In the genomic region with DNA sequence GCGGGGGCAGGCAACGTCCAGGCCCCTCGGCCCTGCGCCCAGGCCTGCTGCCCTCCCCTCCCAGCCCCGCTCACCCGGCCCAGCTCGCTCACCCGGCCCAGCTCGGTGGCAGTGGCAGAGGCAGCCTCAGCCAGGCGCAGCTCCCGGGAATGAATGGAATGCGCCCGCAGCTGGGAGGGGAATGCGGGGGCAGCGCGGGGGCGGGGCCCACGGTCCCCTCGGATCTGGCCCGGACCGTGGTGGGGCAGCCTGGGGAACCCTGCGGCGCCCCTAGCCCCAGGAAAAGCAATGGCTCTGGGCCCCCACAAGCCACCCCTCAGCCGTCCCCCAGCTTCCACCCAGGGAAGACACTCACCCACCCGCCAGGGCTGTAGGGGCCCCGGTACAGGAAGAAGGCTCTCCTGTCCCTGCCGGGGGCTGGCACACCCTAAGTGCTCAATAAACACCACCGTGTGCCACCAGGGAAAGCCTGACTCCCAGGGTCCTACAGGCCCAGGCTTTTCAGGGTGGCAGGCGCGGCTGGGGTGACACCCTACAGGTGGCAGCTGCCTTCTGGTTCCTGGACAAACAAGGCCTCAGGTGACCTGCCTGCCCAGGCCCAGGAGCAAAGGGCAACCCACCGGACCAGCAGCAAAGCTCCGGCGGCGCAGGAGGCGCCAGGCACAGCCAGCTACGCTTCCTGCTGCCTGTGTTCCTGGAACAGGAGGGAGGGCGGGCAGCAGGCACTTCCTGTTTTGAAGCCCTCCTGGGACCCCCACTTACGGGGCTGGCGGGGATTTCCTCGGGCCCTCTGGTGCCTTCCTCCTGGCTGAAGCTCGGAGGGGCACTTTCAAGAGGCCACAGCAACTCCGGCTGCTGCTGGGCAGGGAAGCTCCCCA, we compare ENCODE assay signal across 8 cellular contexts. TPM values are rescaled to one million over a fixed set of nuclear protein-coding genes. Genes with fewer than 3 reads are reported as not detected.
DNase-seq lines count a peak whose midpoint lies in the region; ATAC-seq and TF ChIP-seq lines count a peak whose summit lies in the region.

No MANE protein-coding gene starts in this region.

- H3K27me3 ChIP-seq in right lobe of liver = no peaks in the 10 kb centered on the region
- H3K27me3 ChIP-seq in upper lobe of right lung = no peaks in the 10 kb centered on the region

- 0% methylated on average over 5 of the region's 42 CpGs for WGBS in right lobe of liver (ENCODE audit: insufficient coverage, low coverage, low lambda C conversion rate, missing lambda C conversion rate)

- no peak for TF ChIP-seq CTCF in AG10803 (conservative IDR thresholded peaks at IDR 0.05; ENCODE audit: low read length)
- peak in 1 of 4 donors; percentile 16 for TF ChIP-seq CTCF in right lobe of liver (IDR thresholded peaks at IDR 0.05)
- no peak for TF ChIP-seq CTCF in upper lobe of right lung (IDR thresholded peaks at IDR 0.05)

- ATAC-seq in right lobe of liver (peak; percentile 79 to 85 (median 82)), upper lobe of right lung (peak; percentile 85), HG02588 (IDR thresholded peaks at IDR 0.05; ENCODE audit: unreplicated experiment) (no peak)

- TF ChIP-seq POLR2A in right lobe of liver (IDR thresholded peaks at IDR 0.05) = peak; percentile 70

- DNase-seq in AG10803 (ENCODE audit: low read depth) (peak; percentile 85), LHCN-M2 (ENCODE audit: low read depth) (peak; percentile 74), cortex of kidney (lab: John Stamatoyannopoulos, UW) (peak; percentile 63), right lobe of liver (peak; percentile 89 to 95 (median 93)), upper lobe of right lung (peak; percentile 92), A172 (ENCODE audit: low spot score) (no peak), NCI-H510A (lab: John Stamatoyannopoulos, UW) (no peak)

- H3K27ac ChIP-seq in right lobe of liver (peak overlapping the region; percentile 66 to 77 (median 76)), upper lobe of right lung (peak overlapping the region; percentile 91)

- H3K9me3 ChIP-seq in right lobe of liver (no peaks in the 10 kb centered on the region), upper lobe of right lung (no peaks in the 10 kb centered on the region)

- H3K4me3 ChIP-seq in AG10803 (ENCODE audit: low read length) = peak overlapping the region; percentile 49
- H3K4me3 ChIP-seq in right lobe of liver = peak overlapping the region; percentile 39 to 49 (median 46)
- H3K4me3 ChIP-seq in upper lobe of right lung = peak overlapping the region; percentile 39

- H3K4me1 ChIP-seq in right lobe of liver (peaks cover 0 to 67% (median 33%) of the 10 kb centered on the region in 4 donors), upper lobe of right lung (peaks cover 69% of the 10 kb centered on the region)

- H3K36me3 ChIP-seq in right lobe of liver = peaks cover 2 to 17% (median 13%) of the 10 kb centered on the region in 4 donors
- peaks cover 23% of the 10 kb centered on the region for H3K36me3 ChIP-seq in upper lobe of right lung

- intact Hi-C loops in right lobe of liver (cut with DNase I) = no loop called here
- intact Hi-C loops in upper lobe of right lung (cut with DNase I) = no loop called here

RNA-seq across cellular contexts. Expression of a gene that starts 13.8 kb away (rescaled TPM):
- 140 and 148 TPM in 2 replicates for total RNA-seq in LHCN-M2 (2014; rRNA removed)
- polyA plus RNA-seq in LHCN-M2 (2012) = 151 TPM
- total RNA-seq in right lobe of liver = 100 to 1,000 TPM; 154 to 181 (median 161) TPM
- total RNA-seq in upper lobe of right lung = 308 TPM
- 64.9 and 65.0 TPM in 2 replicates for total RNA-seq in A172 (2014; rRNA removed; shearing (Covaris generic))

RNA-seq across cellular contexts. Expression of a gene that starts 23.5 kb away (rescaled TPM):
- total RNA-seq in LHCN-M2 (2014; rRNA removed) (7.6 and 8.3 TPM in 2 replicates), right lobe of liver (1 to 10 TPM; 1.7 to 6.4 (median 2.5) TPM), upper lobe of right lung (26.1 TPM)
- 7.9 TPM for polyA plus RNA-seq in LHCN-M2 (2012)
- 13.4 and 15.4 TPM in 2 replicates for total RNA-seq in A172 (2014; rRNA removed; shearing (Covaris generic))

RNA-seq across cellular contexts. Expression of a gene that starts 32.2 kb away (rescaled TPM):
- 31.2 and 33.8 TPM in 2 replicates for total RNA-seq in LHCN-M2 (2014; rRNA removed)
- polyA plus RNA-seq in LHCN-M2 (2012) = 20.4 TPM
- 1 to 10 TPM; 2.1 to 7.6 (median 3.6) TPM for total RNA-seq in right lobe of liver
- 22.2 TPM for total RNA-seq in upper lobe of right lung
- total RNA-seq in A172 (2014; rRNA removed; shearing (Covaris generic)) = 31.4 and 32.2 TPM in 2 replicates

RNA-seq across cellular contexts. Expression of a gene that starts 33.1 kb away (rescaled TPM):
- total RNA-seq in LHCN-M2 (2014; rRNA removed) = 2.8 and 3.5 TPM in 2 replicates
- polyA plus RNA-seq in LHCN-M2 (2012) = 4.5 TPM
- 1 to 10 TPM in 5 of 6 experiments, under 1 TPM in 1; 0.98 to 4.1 (median 1.9) TPM for total RNA-seq in right lobe of liver
- 9.3 TPM for total RNA-seq in upper lobe of right lung
- total RNA-seq in A172 (2014; rRNA removed; shearing (Covaris generic)) = 1.2 and 2.9 TPM in 2 replicates

RNA-seq across cellular contexts. Expression of a gene that starts 42.6 kb away (rescaled TPM):
- total RNA-seq in LHCN-M2 (2014; rRNA removed) (28.2 and 29.1 TPM in 2 replicates), right lobe of liver (10 to 100 TPM; 19.6 to 30.5 (median 23.0) TPM), upper lobe of right lung (48.9 TPM)
- 14.3 TPM for polyA plus RNA-seq in LHCN-M2 (2012)
- 11.4 and 12.6 TPM in 2 replicates for total RNA-seq in A172 (2014; rRNA removed; shearing (Covaris generic))

Comparison
In these comparisons a context has a peak if more than half of its experiments do, and no peak if none do; other contexts are left out.
1. DNase-seq: peak in AG10803 (single experiment), LHCN-M2 (single experiment), cortex of kidney (single experiment), right lobe of liver (3 of 3) and upper lobe of right lung (single experiment); none in A172 (single experiment) and NCI-H510A (single experiment).
2. Peak in every context shown above with its lines, with median percentiles within 50 percentile points of each other: H3K4me3 ChIP-seq.